ENCODE assay signal across 19 cellular contexts in the genomic region with DNA sequence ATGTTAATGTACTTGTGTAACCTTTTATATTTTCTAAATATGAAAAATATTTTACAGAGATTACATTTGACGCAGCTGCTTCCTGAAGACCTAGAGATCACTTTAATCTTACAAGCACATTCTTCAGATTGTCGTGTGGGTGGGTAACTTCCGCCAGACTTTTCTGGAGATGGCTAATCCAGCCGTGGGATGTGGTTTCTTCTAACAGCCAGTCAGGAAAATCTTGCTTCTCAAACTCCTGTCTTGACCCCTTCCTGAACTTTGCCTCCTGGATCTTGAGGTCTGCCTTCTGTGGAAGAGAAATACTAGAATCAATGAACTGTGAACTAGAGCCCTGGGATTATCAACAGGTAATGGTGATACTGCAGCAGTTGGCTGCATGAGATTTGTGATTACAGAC.
A peak's percentile ranks its signal among the peaks of the same experiment; 100 is the strongest.
DNase-seq lines count a peak whose midpoint lies in the region; ATAC-seq, FAIRE-seq and TF ChIP-seq lines count a peak whose summit lies in the region.
"Had no signal": no experiment of that assay in that cellular context is flagged by ENCODE, and none has a peak within 500 bp of the region (broad histone marks: within the 10 kb centered on the region; RNA-seq: fewer than 3 reads in every experiment).

No MANE protein-coding gene starts in this region.

- FAIRE-seq in HepG2 (lab: Jason Lieb, UNC) = no peak
- no peak for FAIRE-seq in urothelium cell line (lab: Jason Lieb, UNC)
- FAIRE-seq: G401.6, GM12892 had no signal

- H3K27me3 ChIP-seq in liver (ENCODE audit: control insufficient read depth in 4 of 4, insufficient read depth in 4 of 4, low read length in 3 of 4) (no peaks in the 10 kb centered on the region), HepG2 (ENCODE audit: control insufficient read depth in 1 of 2, insufficient read depth in 2 of 2, low read length in 2 of 2) (no peaks in the 10 kb centered on the region)
- H3K27me3 ChIP-seq: body of pancreas, esophagus squamous epithelium, right atrium auricular region had no signal

- H3K4me3 ChIP-seq in liver (ENCODE audit: low read depth in 1 of 3, low read length in 3 of 3) (no peak overlapping the region), HepG2 (replicated peaks in 1 of 3; ENCODE audit: insufficient read depth in 1 of 3, low read depth in 2 of 3, low read length in 3 of 3) (no peak overlapping the region), fibroblast of villous mesenchyme (ENCODE audit: low read depth, low read length) (no peak overlapping the region)
- H3K4me3 ChIP-seq: body of pancreas, dorsolateral prefrontal cortex, esophagus squamous epithelium, right atrium auricular region had no signal

- CTCF ChIA-PET in HepG2 (lab: Yijun Ruan, JAX; ENCODE audit: low intra/inter-chr PET ratio, low total read pairs) = no interaction called here

- H3K9ac ChIP-seq in liver (ENCODE audit: low read depth in 1 of 2, low read length in 2 of 2) (no peak overlapping the region), HepG2 (ENCODE audit: insufficient read depth, low read depth, low read length) (no peak overlapping the region)

- TF ChIP-seq POLR2A in HepG2 (IDR thresholded peaks at IDR 0.05; ENCODE audit: insufficient read depth in 1 of 2, low read depth in 2 of 2, low read length in 2 of 2) = no peak

- no TSS peak for BruUV-seq in HepG2 (replicated peaks; lab: Mats Ljungman, UMichigan)

- in situ Hi-C loops in HepG2 (cut with HindIII; ENCODE audit: extremely low pct_ligation_motif_present, low pct_unique_long_range_greater_than_20kb) = no loop called here

- TF ChIP-seq RAD21 in liver (IDR thresholded peaks at IDR 0.05) = no peak
- TF ChIP-seq RAD21 in HepG2 (CRISPR knock-in tag; IDR thresholded peaks at IDR 0.05) = no peak

- TF ChIP-seq EP300 in HepG2 (IDR thresholded peaks at IDR 0.05; ENCODE audit: low read depth in 2 of 2, low read length in 2 of 2) (no peak), HepG2 (CRISPR knock-in tag; IDR thresholded peaks at IDR 0.05; ENCODE audit: borderline replicate concordance) (no peak)

- WGBS in liver = 57% methylated on average over 4 of the region's 4 CpGs
- 42% methylated on average over 4 of the region's 4 CpGs for WGBS in HepG2 (ENCODE audit: low lambda C conversion rate)

- no peaks in the 10 kb centered on the region for H3K4me1 ChIP-seq in liver (ENCODE audit: control insufficient read depth in 4 of 4, insufficient read depth in 4 of 4, low read length in 3 of 4)
- H3K4me1 ChIP-seq in HepG2 (ENCODE audit: insufficient read depth, low read length) = no peaks in the 10 kb centered on the region
- H3K4me1 ChIP-seq: body of pancreas, Caco-2, right atrium auricular region had no signal

- H3K27ac ChIP-seq in liver (ENCODE audit: low read depth in 1 of 2, low read length in 2 of 2) (no peak overlapping the region), HepG2 (ENCODE audit: extremely low read length, insufficient read depth, low read length) (no peak overlapping the region)
- H3K27ac ChIP-seq: body of pancreas, dorsolateral prefrontal cortex, esophagus squamous epithelium, right atrium auricular region had no signal

- H2AFZ ChIP-seq in HepG2 (ENCODE audit: low read length) = no peak overlapping the region

- no peaks in the 10 kb centered on the region for H3K79me2 ChIP-seq in HepG2 (ENCODE audit: insufficient read depth, low read length)

- H4K20me1 ChIP-seq in HepG2 (ENCODE audit: insufficient read depth, low read length) = no peaks in the 10 kb centered on the region

- POLR2A ChIA-PET in HepG2 (lab: Yijun Ruan, JAX) = no interaction called here

- no peak for TF ChIP-seq CTCF in liver (IDR thresholded peaks at IDR 0.05; ENCODE audit: low read depth, low read length, missing input control)
- no peak for TF ChIP-seq CTCF in HepG2 (CRISPR knock-in tag; IDR thresholded peaks at IDR 0.05)
- no peak for TF ChIP-seq CTCF in fibroblast of villous mesenchyme (IDR thresholded peaks at IDR 0.05; ENCODE audit: insufficient read depth, low read depth, low read length)

- no peak for ATAC-seq in HepG2
- ATAC-seq in left lobe of liver = no peak
- no peak for ATAC-seq in GM18519 (IDR thresholded peaks at IDR 0.05; ENCODE audit: low FRiP score, unreplicated experiment)
- ATAC-seq: body of pancreas; naive thymus-derived CD4-positive, alpha-beta T cell had no signal

- H3K36me3 ChIP-seq in liver (ENCODE audit: control insufficient read depth in 4 of 4, insufficient read depth in 3 of 4, low read depth in 1 of 4, low read length in 3 of 4) (no peaks in the 10 kb centered on the region), HepG2 (replicated peaks in 1 of 2; ENCODE audit: control insufficient read depth in 1 of 2, insufficient read depth in 2 of 2, low read length in 2 of 2) (no peaks in the 10 kb centered on the region)
- H3K36me3 ChIP-seq: esophagus squamous epithelium, right atrium auricular region had no signal

- no peak overlapping the region for H3K4me2 ChIP-seq in HepG2 (ENCODE audit: low read depth, low read length)

- no peaks in the 10 kb centered on the region for H3K9me3 ChIP-seq in liver (ENCODE audit: control insufficient read depth in 4 of 4, low read length in 3 of 4)
- no peaks in the 10 kb centered on the region for H3K9me3 ChIP-seq in HepG2 (ENCODE audit: low read length)
- H3K9me3 ChIP-seq: body of pancreas, Caco-2, right atrium auricular region had no signal

- intact Hi-C loops in HepG2 (cut with micrococcal nuclease; ENCODE audit: unreplicated experiment) = no loop called here

- DNase-seq in HepG2 (ENCODE audit: low spot score) = no peak
- DNase-seq in UCSD-AML1 (lab: John Stamatoyannopoulos, UW; ENCODE audit: unreplicated experiment) = peak; percentile 17
- DNase-seq in fibroblast of villous mesenchyme (ENCODE audit: low read depth) = peak; percentile 89
- peak; percentile 35 for DNase-seq in urothelium cell line (ENCODE audit: low spot score)
- no peak for DNase-seq in left lobe of liver (ENCODE audit: low spot score)
- DNase-seq in NCI-H748 (lab: John Stamatoyannopoulos, UW; ENCODE audit: unreplicated experiment) = no peak
- DNase-seq: activated CD4-positive, alpha-beta T cell treated with anti-CD3 and anti-CD28 coated beads, Interleukin-2, amount 50 U/mL, for 48 hours; activated naive CD4-positive, alpha-beta T cell treated with anti-CD3 and anti-CD28 coated beads, Interleukin-2, amount 10 ng/mL, durations not matched to agents 7 days and 5 days; activated T-cell treated with anti-CD3 and anti-CD28 coated beads, Interleukin-2, amount 50 U/mL, for 1 hour; body of pancreas; Caco-2; dorsolateral prefrontal cortex; esophagus squamous epithelium; naive thymus-derived CD4-positive, alpha-beta T cell had no signal

TF ChIP-seq in liver, 16 proteins besides CTCF, POLR2A, EP300 and RAD21:
- peak; percentile 43 for TF ChIP-seq NR2F2 (IDR thresholded peaks at IDR 0.05)
- no peak for TF ChIP-seq SP1 (IDR thresholded peaks at IDR 0.05)
TF ChIP-seq in liver: peak in this region for 1.

TF ChIP-seq in HepG2, 621 proteins besides CTCF, POLR2A, EP300 and RAD21:
- TF ChIP-seq NCOA2 (CRISPR knock-in tag; IDR thresholded peaks at IDR 0.05) (no peak), NFE2 (CRISPR knock-in tag; IDR thresholded peaks at IDR 0.05) (no peak)
- TF ChIP-seq, protein P1, sequence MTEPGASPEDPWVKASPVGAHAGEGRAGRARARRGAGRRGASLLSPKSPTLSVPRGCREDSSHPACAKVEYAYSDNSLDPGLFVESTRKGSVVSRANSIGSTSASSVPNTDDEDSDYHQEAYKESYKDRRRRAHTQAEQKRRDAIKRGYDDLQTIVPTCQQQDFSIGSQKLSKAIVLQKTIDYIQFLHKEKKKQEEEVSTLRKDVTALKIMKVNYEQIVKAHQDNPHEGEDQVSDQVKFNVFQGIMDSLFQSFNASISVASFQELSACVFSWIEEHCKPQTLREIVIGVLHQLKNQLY (CRISPR knock-in tag; IDR thresholded peaks at IDR 0.05) = no peak

Comparison
In these comparisons a context has a peak if more than half of its experiments do, and no peak if none do; other contexts are left out.
1. DNase-seq: peak in UCSD-AML1 (single experiment), fibroblast of villous mesenchyme (single experiment) and urothelium cell line (single experiment); none in HepG2 (single experiment), left lobe of liver (single experiment) and NCI-H748 (single experiment).